ENCODE assay signal across 1 cellular context in genomic region chr11:18332302-18332701, GRCh38.
TF ChIP-seq lines count a peak whose summit lies in the region.

No MANE protein-coding gene starts in this region.

TF ChIP-seq in SK-N-SH, 30 proteins besides CTCF, POLR2A, EP300 and RAD21 (continued from another document):
- TF ChIP-seq REST (IDR thresholded peaks at IDR 0.05; ENCODE audit: low read depth, low read length): no peak
- TF ChIP-seq RCOR1 (IDR thresholded peaks at IDR 0.05; ENCODE audit: low read length): no peak
- TF ChIP-seq GATA2 (CRISPR knock-in tag; IDR thresholded peaks at IDR 0.05): no peak
- TF ChIP-seq ELF1 (IDR thresholded peaks at IDR 0.05): no peak
- no peak for TF ChIP-seq TAF1 (IDR thresholded peaks at IDR 0.05; ENCODE audit: borderline replicate concordance, low read depth, low read length)
- TF ChIP-seq USF1 (IDR thresholded peaks at IDR 0.05; ENCODE audit: borderline replicate concordance, low read depth): no peak
